Comparison of ENCODE assay signal across 15 cellular contexts in the genomic region with DNA sequence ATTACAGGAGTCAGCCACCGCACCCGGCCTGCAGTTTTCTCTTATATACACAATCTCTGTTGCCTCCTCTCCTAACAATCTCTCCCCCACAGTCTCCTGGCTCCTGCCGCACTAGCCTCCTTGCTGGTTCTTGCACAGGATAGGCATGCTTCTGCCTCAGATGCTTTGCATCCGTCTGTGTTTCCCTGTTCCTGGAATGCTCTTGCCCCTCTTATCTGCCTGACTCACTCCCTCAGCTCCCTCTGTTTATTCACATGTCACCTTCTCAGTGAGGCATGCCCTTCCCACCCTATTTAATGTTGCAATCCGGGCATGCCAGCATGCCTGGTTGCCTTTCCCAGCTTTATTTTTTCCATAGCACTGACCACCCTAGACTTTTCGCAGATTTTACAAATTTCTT.
DNase-seq lines count a peak whose midpoint lies in the region; FAIRE-seq lines count a peak whose summit lies in the region.
"Had no signal": no experiment of that assay in that cellular context is flagged by ENCODE, and none has a peak within 500 bp of the region (broad histone marks: within the 10 kb centered on the region; RNA-seq: fewer than 3 reads in every experiment).

No MANE protein-coding gene starts in this region.

- H3K18ac ChIP-seq in trophoblast cell (ENCODE audit: low read length) = no peak overlapping the region

- H4K8ac ChIP-seq in trophoblast cell (ENCODE audit: low read depth, low read length) = no peak overlapping the region

- no peaks in the 10 kb centered on the region for H3K79me1 ChIP-seq in trophoblast cell (ENCODE audit: low read length)

- no peaks in the 10 kb centered on the region for H3K27me3 ChIP-seq in trophoblast cell (ENCODE audit: insufficient read depth, low read length)
- H3K27me3 ChIP-seq: neural progenitor cell, SJCRH30 had no signal

- no peak overlapping the region for H3K14ac ChIP-seq in trophoblast cell (ENCODE audit: low read length)

- H4K91ac ChIP-seq in trophoblast cell (ENCODE audit: low read depth, low read length) = no peak overlapping the region

- no peak overlapping the region for H3K23ac ChIP-seq in trophoblast cell (ENCODE audit: low read length)

- H2BK120ac ChIP-seq in trophoblast cell (ENCODE audit: insufficient read depth, low read length, poor library complexity) = no peak overlapping the region

- H4K12ac ChIP-seq in trophoblast cell (ENCODE audit: low read depth, low read length) = no peak overlapping the region

- H3K4me3 ChIP-seq in trophoblast cell (ENCODE audit: low read depth, low read length) = no peak overlapping the region
- H3K4me3 ChIP-seq: GM12878, neural progenitor cell, SJCRH30 had no signal

- no peak overlapping the region for H3K9ac ChIP-seq in trophoblast cell (ENCODE audit: low read length)
- H3K9ac ChIP-seq: neural progenitor cell had no signal

- no peak overlapping the region for H2BK12ac ChIP-seq in trophoblast cell (ENCODE audit: low read length)

- no peak overlapping the region for H2AK5ac ChIP-seq in trophoblast cell (ENCODE audit: low read length)

- no CpG with 5 or more reads among the region's 6 CpGs for WGBS in trophoblast cell (ENCODE audit: extremely low coverage, insufficient coverage, insufficient read length)

- no peak overlapping the region for H2AFZ ChIP-seq in trophoblast cell (ENCODE audit: insufficient read depth, low read length, poor library complexity)
- H2AFZ ChIP-seq: neural progenitor cell had no signal

- H3K4ac ChIP-seq in trophoblast cell (ENCODE audit: low read depth, low read length) = no peak overlapping the region

- FAIRE-seq in RCC 7860 (lab: Jason Lieb, UNC) = peak; percentile 78
- FAIRE-seq: GM12878, islet of Langerhans had no signal

- H2BK5ac ChIP-seq in trophoblast cell (ENCODE audit: low read depth, low read length, poor library complexity) = no peak overlapping the region

- H3K9me3 ChIP-seq in trophoblast cell (ENCODE audit: insufficient read depth, low read depth, low read length) = no peaks in the 10 kb centered on the region
- H3K9me3 ChIP-seq: SJCRH30 had no signal

- DNase-seq in EH (ENCODE audit: low read depth) (peak; percentile 32), RCC 7860 (ENCODE audit: low spot score) (peak; percentile 80), fibroblast of peridontal ligament (ENCODE audit: extremely low read depth) (peak; percentile 2), trophoblast cell (peak; percentile 65 to 73), HUDEP-2 (lab: John Stamatoyannopoulos, UW; ENCODE audit: unreplicated experiment in 76 of 76) (no peak), NCI-H774 (lab: John Stamatoyannopoulos, UW) (no peak), NCI-H2029 (lab: John Stamatoyannopoulos, UW) (no peak)
- no peak for DNase-seq in activated T-cell treated with anti-CD3 and anti-CD28 coated beads, Interleukin-2, amount 50 U/mL, for 1 hour
- DNase-seq: activated T-cell treated with anti-CD3 and anti-CD28 coated beads for 4 hours; NCI-H510A; SJCRH30; stimulated activated CD4-positive, alpha-beta T cell treated with anti-CD3 and anti-CD28 coated beads, Interleukin-12 subunit alpha, Interleukin-12 subunit beta, amount 100 ng/mL, for 4 hours had no signal

- no peaks in the 10 kb centered on the region for H3K79me2 ChIP-seq in trophoblast cell (ENCODE audit: control insufficient read depth, insufficient read depth, low read length, poor library complexity)

- no peaks in the 10 kb centered on the region for H3K4me1 ChIP-seq in trophoblast cell (ENCODE audit: control insufficient read depth in 1 of 2, insufficient read depth in 2 of 2, low read length in 2 of 2)
- H3K4me1 ChIP-seq: neural progenitor cell, SJCRH30 had no signal

- H3K27ac ChIP-seq in trophoblast cell (ENCODE audit: low read depth, low read length) = no peak overlapping the region
- H3K27ac ChIP-seq: neural progenitor cell, SJCRH30 had no signal

- H3K36me3 ChIP-seq in trophoblast cell (ENCODE audit: control insufficient read depth in 1 of 2, insufficient read depth in 2 of 2, low read length in 2 of 2) = no peaks in the 10 kb centered on the region
- H3K36me3 ChIP-seq: SJCRH30 had no signal

- H3K4me2 ChIP-seq in trophoblast cell (ENCODE audit: low read length) = no peak overlapping the region
- H3K4me2 ChIP-seq: neural progenitor cell had no signal

Comparison
In these comparisons a context has a peak if more than half of its experiments do, and no peak if none do; other contexts are left out.
1. DNase-seq: peak in EH (single experiment), RCC 7860 (single experiment), fibroblast of peridontal ligament (single experiment) and trophoblast cell (2 of 2); none in HUDEP-2 (0 of 76), NCI-H774 (single experiment), activated T-cell treated with anti-CD3 and anti-CD28 coated beads, Interleukin-2, amount 50 U/mL, for 1 hour (single experiment) and NCI-H2029 (single experiment).